ENCODE assay signal across 36 cellular contexts in genomic region chr4:83867221-83867620, GRCh38.
"Had no signal": no experiment of that assay in that cellular context is flagged by ENCODE, and none has a peak within 500 bp of the region (broad histone marks: within the 10 kb centered on the region; RNA-seq: fewer than 3 reads in every experiment).

No MANE protein-coding gene starts in this region.

- H3K9me3 Mint-ChIP-seq: activated B cell treated with CpG ODN at 0.5 μM for 24 hours; activated CD4-positive, alpha-beta memory T cell treated with anti-CD3 and anti-CD28 coated beads, Interleukin-2, amount 10 ng/mL, durations not matched to agents 7 days and 5 days; activated CD4-positive, alpha-beta T cell treated with anti-CD3 and anti-CD28 coated beads, Interleukin-2, amount 10 ng/mL, durations not matched to agents 7 days and 5 days; activated naive CD4-positive, alpha-beta T cell treated with anti-CD3 and anti-CD28 coated beads, Interleukin-2, amount 10 ng/mL, durations not matched to agents 7 days and 5 days; activated naive CD4-positive, alpha-beta T cell treated with anti-CD3 and anti-CD28 coated beads, Interleukin-2, amount 50 U/mL, for 24 hours; activated naive CD8-positive, alpha-beta T cell treated with anti-CD3 and anti-CD28 coated beads, Interleukin-2, amount 10 ng/mL, durations not matched to agents 7 days and 5 days; activated naive CD8-positive, alpha-beta T cell treated with anti-CD3 and anti-CD28 coated beads, Interleukin-2, amount 50 U/mL, for 24 hours; activated T-cell treated with anti-CD3 and anti-CD28 coated beads, Interleukin-2, amount 50 U/mL, for 24 hours; activated T-helper 2 cell treated with anti-CD3 and anti-CD28 coated beads, Interferon-gamma antibody, Interleukin-2, Interleukin-4, amounts not matched to agents 10 μg/mL and 5 μg/mL and 100 μg/mL, durations not matched to agents 14 hours and 24 hours and 36 hours; T-helper 1 cell treated with Interleukin-12 subunit alpha and Interleukin-12 subunit beta and Interleukin-4 antibody, amounts not matched to agents 30 μg/mL and 1 μg/mL, for 36 hours; T-helper 2 cell treated with Interferon-gamma antibody and Interleukin-4, amounts not matched to agents 5 μg/mL and 100 μg/mL, for 36 hours had no signal

- H3K4me1 ChIP-seq: ascending aorta, body of pancreas, breast epithelium had no signal

- H3K27ac ChIP-seq: ascending aorta, body of pancreas, brain microvascular endothelial cell, breast epithelium, VCaP had no signal

- H3K4me1 Mint-ChIP-seq: activated B cell treated with CpG ODN at 0.5 μM for 24 hours; activated CD4-positive, alpha-beta memory T cell treated with anti-CD3 and anti-CD28 coated beads, Interleukin-2, amount 10 ng/mL, durations not matched to agents 7 days and 5 days; activated CD4-positive, alpha-beta T cell treated with anti-CD3 and anti-CD28 coated beads for 36 hours; activated CD4-positive, alpha-beta T cell treated with anti-CD3 and anti-CD28 coated beads, Interleukin-2, amount 10 ng/mL, durations not matched to agents 7 days and 5 days; activated CD8-positive, alpha-beta memory T cell treated with anti-CD3 and anti-CD28 coated beads, Interleukin-2, amount 10 ng/mL, durations not matched to agents 7 days and 5 days; activated naive CD4-positive, alpha-beta T cell treated with anti-CD3 and anti-CD28 coated beads, Interleukin-2, amount 10 ng/mL, durations not matched to agents 7 days and 5 days; activated naive CD4-positive, alpha-beta T cell treated with anti-CD3 and anti-CD28 coated beads, Interleukin-2, amount 50 U/mL, for 24 hours; activated naive CD8-positive, alpha-beta T cell treated with anti-CD3 and anti-CD28 coated beads, Interleukin-2, amount 10 ng/mL, durations not matched to agents 7 days and 5 days; activated naive CD8-positive, alpha-beta T cell treated with anti-CD3 and anti-CD28 coated beads, Interleukin-2, amount 50 U/mL, for 24 hours had no signal

- DNase-seq: activated B cell treated with CpG ODN at 0.5 μM for 24 hours; activated CD4-positive, alpha-beta memory T cell treated with anti-CD3 and anti-CD28 coated beads, Interleukin-2, amount 10 ng/mL, durations not matched to agents 7 days and 5 days; activated CD4-positive, alpha-beta T cell treated with anti-CD3 and anti-CD28 coated beads for 1 hour; activated CD4-positive, alpha-beta T cell treated with anti-CD3 and anti-CD28 coated beads for 36 hours; activated CD4-positive, alpha-beta T cell treated with anti-CD3 and anti-CD28 coated beads for 48 hours; activated CD4-positive, alpha-beta T cell treated with anti-CD3 and anti-CD28 coated beads, Interleukin-2, amount 10 ng/mL, durations not matched to agents 7 days and 5 days; activated CD4-positive, alpha-beta T cell treated with anti-CD3 and anti-CD28 coated beads, Interleukin-2, amount 50 U/mL, for 48 hours; activated CD8-positive, alpha-beta memory T cell treated with anti-CD3 and anti-CD28 coated beads for 24 hours; activated CD8-positive, alpha-beta memory T cell treated with anti-CD3 and anti-CD28 coated beads, Interleukin-2, amount 10 ng/mL, durations not matched to agents 7 days and 5 days; activated CD8-positive, alpha-beta memory T cell treated with anti-CD3 and anti-CD28 coated beads, Interleukin-2, amount 50 U/mL, for 48 hours; activated CD8-positive, alpha-beta T cell treated with anti-CD3 and anti-CD28 coated beads, Interleukin-2, amount 10 ng/mL, durations not matched to agents 7 days and 5 days; activated effector memory CD4-positive, alpha-beta T cell treated with Interleukin-2 at 50 U/mL for 16 hours; activated gamma-delta T cell; activated naive CD4-positive, alpha-beta T cell treated with anti-CD3 and anti-CD28 coated beads, Interleukin-2, amount 10 ng/mL, durations not matched to agents 7 days and 5 days; activated naive CD4-positive, alpha-beta T cell treated with Interleukin-2 at 50 U/mL for 16 hours; activated naive CD8-positive, alpha-beta T cell treated with anti-CD3 and anti-CD28 coated beads, Interleukin-2, amount 10 ng/mL, durations not matched to agents 7 days and 5 days; activated naive CD8-positive, alpha-beta T cell treated with anti-CD3 and anti-CD28 coated beads, Interleukin-2, amount 50 U/mL, for 24 hours; activated T-cell treated with anti-CD3 and anti-CD28 coated beads, Interleukin-2, amount 50 U/mL, for 24 hours; activated T-cell treated with anti-CD3 and anti-CD28 coated beads, Interleukin-2, amount 50 U/mL, for 48 hours; amygdala; anterior cingulate cortex; body of pancreas; brain microvascular endothelial cell; central memory CD4-positive, alpha-beta T cell; T-helper 2 cell; T-helper 9 cell had no signal

- FAIRE-seq: colon, TTC549 had no signal

- ATAC-seq: activated CD4-positive, alpha-beta T cell treated with anti-CD3 and anti-CD28 coated beads for 36 hours; activated CD8-positive, alpha-beta memory T cell treated with anti-CD3 and anti-CD28 coated beads, Interleukin-2, amount 10 ng/mL, durations not matched to agents 7 days and 5 days; activated CD8-positive, alpha-beta T cell treated with anti-CD3 and anti-CD28 coated beads, Interleukin-2, amount 10 ng/mL, durations not matched to agents 7 days and 5 days; activated naive CD8-positive, alpha-beta T cell treated with anti-CD3 and anti-CD28 coated beads, Interleukin-2, amount 50 U/mL, for 24 hours; body of pancreas had no signal

- H3K36me3 Mint-ChIP-seq: activated CD8-positive, alpha-beta memory T cell treated with anti-CD3 and anti-CD28 coated beads, Interleukin-2, amount 10 ng/mL, durations not matched to agents 7 days and 5 days; activated naive CD4-positive, alpha-beta T cell treated with anti-CD3 and anti-CD28 coated beads, Interleukin-2, amount 10 ng/mL, durations not matched to agents 7 days and 5 days; activated naive CD4-positive, alpha-beta T cell treated with anti-CD3 and anti-CD28 coated beads, Interleukin-2, amount 50 U/mL, for 24 hours; activated naive CD8-positive, alpha-beta T cell; activated naive CD8-positive, alpha-beta T cell treated with anti-CD3 and anti-CD28 coated beads, Interleukin-2, amount 10 ng/mL, durations not matched to agents 7 days and 5 days had no signal

- H3K4me3 Mint-ChIP-seq: activated B cell treated with CpG ODN at 0.5 μM for 24 hours; activated CD4-positive, alpha-beta memory T cell treated with anti-CD3 and anti-CD28 coated beads, Interleukin-2, amount 10 ng/mL, durations not matched to agents 7 days and 5 days; activated CD4-positive, alpha-beta T cell treated with anti-CD3 and anti-CD28 coated beads for 36 hours; activated CD4-positive, alpha-beta T cell treated with anti-CD3 and anti-CD28 coated beads, Interleukin-2, amount 10 ng/mL, durations not matched to agents 7 days and 5 days; activated CD8-positive, alpha-beta memory T cell treated with anti-CD3 and anti-CD28 coated beads, Interleukin-2, amount 10 ng/mL, durations not matched to agents 7 days and 5 days; activated CD8-positive, alpha-beta T cell treated with anti-CD3 and anti-CD28 coated beads, Interleukin-2, amount 10 ng/mL, durations not matched to agents 7 days and 5 days; activated naive CD4-positive, alpha-beta T cell treated with anti-CD3 and anti-CD28 coated beads, Interleukin-2, amount 10 ng/mL, durations not matched to agents 7 days and 5 days; activated naive CD4-positive, alpha-beta T cell treated with anti-CD3 and anti-CD28 coated beads, Interleukin-2, amount 50 U/mL, for 24 hours; activated naive CD8-positive, alpha-beta T cell; activated naive CD8-positive, alpha-beta T cell treated with anti-CD3 and anti-CD28 coated beads, Interleukin-2, amount 10 ng/mL, durations not matched to agents 7 days and 5 days; activated naive CD8-positive, alpha-beta T cell treated with anti-CD3 and anti-CD28 coated beads, Interleukin-2, amount 50 U/mL, for 24 hours; activated T-cell treated with anti-CD3 and anti-CD28 coated beads, Interleukin-2, amount 50 U/mL, for 24 hours; T-helper 1 cell treated with Interleukin-12 subunit alpha and Interleukin-12 subunit beta and Interleukin-4 antibody, amounts not matched to agents 30 μg/mL and 1 μg/mL, for 36 hours; T-helper 2 cell treated with Interferon-gamma antibody and Interleukin-4, amounts not matched to agents 5 μg/mL and 100 μg/mL, for 36 hours had no signal

- H3K27ac Mint-ChIP-seq: activated B cell treated with CpG ODN at 0.5 μM for 24 hours; activated CD4-positive, alpha-beta memory T cell treated with anti-CD3 and anti-CD28 coated beads, Interleukin-2, amount 10 ng/mL, durations not matched to agents 7 days and 5 days; activated CD4-positive, alpha-beta T cell treated with anti-CD3 and anti-CD28 coated beads for 36 hours; activated CD4-positive, alpha-beta T cell treated with anti-CD3 and anti-CD28 coated beads, Interleukin-2, amount 10 ng/mL, durations not matched to agents 7 days and 5 days; activated CD8-positive, alpha-beta memory T cell treated with anti-CD3 and anti-CD28 coated beads, Interleukin-2, amount 10 ng/mL, durations not matched to agents 7 days and 5 days; activated CD8-positive, alpha-beta T cell treated with anti-CD3 and anti-CD28 coated beads, Interleukin-2, amount 10 ng/mL, durations not matched to agents 7 days and 5 days; activated naive CD4-positive, alpha-beta T cell treated with anti-CD3 and anti-CD28 coated beads, Interleukin-2, amount 10 ng/mL, durations not matched to agents 7 days and 5 days; activated naive CD4-positive, alpha-beta T cell treated with anti-CD3 and anti-CD28 coated beads, Interleukin-2, amount 50 U/mL, for 24 hours; activated naive CD8-positive, alpha-beta T cell; activated naive CD8-positive, alpha-beta T cell treated with anti-CD3 and anti-CD28 coated beads, Interleukin-2, amount 10 ng/mL, durations not matched to agents 7 days and 5 days; activated naive CD8-positive, alpha-beta T cell treated with anti-CD3 and anti-CD28 coated beads, Interleukin-2, amount 50 U/mL, for 24 hours; activated T-cell treated with anti-CD3 and anti-CD28 coated beads, Interleukin-2, amount 50 U/mL, for 24 hours; activated T-helper 2 cell treated with anti-CD3 and anti-CD28 coated beads, Interferon-gamma antibody, Interleukin-2, Interleukin-4, amounts not matched to agents 10 μg/mL and 5 μg/mL and 100 μg/mL, durations not matched to agents 14 hours and 24 hours and 36 hours; T-helper 1 cell treated with Interleukin-12 subunit alpha and Interleukin-12 subunit beta and Interleukin-4 antibody, amounts not matched to agents 30 μg/mL and 1 μg/mL, for 36 hours; T-helper 2 cell treated with Interferon-gamma antibody and Interleukin-4, amounts not matched to agents 5 μg/mL and 100 μg/mL, for 36 hours had no signal

- H3K27me3 ChIP-seq: ascending aorta, body of pancreas, brain microvascular endothelial cell, breast epithelium had no signal

- H3K27me3 Mint-ChIP-seq: activated B cell treated with CpG ODN at 0.5 μM for 24 hours; activated CD4-positive, alpha-beta memory T cell treated with anti-CD3 and anti-CD28 coated beads, Interleukin-2, amount 10 ng/mL, durations not matched to agents 7 days and 5 days; activated CD4-positive, alpha-beta T cell treated with anti-CD3 and anti-CD28 coated beads, Interleukin-2, amount 10 ng/mL, durations not matched to agents 7 days and 5 days; activated CD8-positive, alpha-beta memory T cell treated with anti-CD3 and anti-CD28 coated beads, Interleukin-2, amount 10 ng/mL, durations not matched to agents 7 days and 5 days; activated naive CD4-positive, alpha-beta T cell treated with anti-CD3 and anti-CD28 coated beads, Interleukin-2, amount 10 ng/mL, durations not matched to agents 7 days and 5 days; activated naive CD8-positive, alpha-beta T cell had no signal

- H3K36me3 ChIP-seq: ascending aorta, brain microvascular endothelial cell, breast epithelium had no signal

- H3K9me3 ChIP-seq: ascending aorta, body of pancreas, breast epithelium had no signal

- H3K4me3 ChIP-seq: ascending aorta, body of pancreas, breast epithelium had no signal
